In genomic region chr7:8204674-8205377, GRCh38 we compare ENCODE assay signal across 15 cellular contexts. TPM values are rescaled to one million over a fixed set of nuclear protein-coding genes. Genes with fewer than 3 reads are reported as not detected.
"Had no signal": no experiment of that assay in that cellular context is flagged by ENCODE, and none has a peak within 500 bp of the region (broad histone marks: within the 10 kb centered on the region; RNA-seq: fewer than 3 reads in every experiment).

No MANE protein-coding gene starts in this region.

- ATAC-seq: activated T-helper 17 cell treated with anti-CD3 and anti-CD28 coated beads, Interleukin-2, amount 50 U/mL, for 72 hours; naive thymus-derived CD4-positive, alpha-beta T cell; stimulated activated effector memory CD8-positive, alpha-beta T cell treated with anti-CD3 and anti-CD28 coated beads, Interleukin-12 subunit alpha, Interleukin-12 subunit beta, amount 100 ng/mL, for 72 hours had no signal

- H3K27me3 Mint-ChIP-seq: activated T-helper 17 cell treated with anti-CD3 and anti-CD28 coated beads, Interleukin-2, amount 50 U/mL, for 72 hours had no signal

- DNase-seq: activated B cell treated with CpG ODN at 0.5 μM for 24 hours; activated CD4-positive, alpha-beta T cell treated with anti-CD3 and anti-CD28 coated beads, Interleukin-2, amount 10 ng/mL, durations not matched to agents 7 days and 5 days; activated naive CD4-positive, alpha-beta T cell treated with anti-CD3 and anti-CD28 coated beads, Interleukin-2, amount 10 ng/mL, durations not matched to agents 7 days and 5 days; activated T-cell treated with anti-CD3 and anti-CD28 coated beads for 4 hours; caudate nucleus; effector memory CD4-positive, alpha-beta T cell; naive thymus-derived CD4-positive, alpha-beta T cell; right cardiac atrium; transverse colon had no signal

- H3K36me3 Mint-ChIP-seq: activated naive CD4-positive, alpha-beta T cell treated with anti-CD3 and anti-CD28 coated beads, Interleukin-2, amount 10 ng/mL, durations not matched to agents 7 days and 5 days; stimulated activated effector memory CD8-positive, alpha-beta T cell treated with anti-CD3 and anti-CD28 coated beads, Interleukin-12 subunit alpha, Interleukin-12 subunit beta, amount 100 ng/mL, for 72 hours had no signal

- H3K9me3 Mint-ChIP-seq: activated B cell treated with CpG ODN at 0.5 μM for 24 hours; activated CD4-positive, alpha-beta T cell treated with anti-CD3 and anti-CD28 coated beads, Interleukin-2, amount 10 ng/mL, durations not matched to agents 7 days and 5 days; activated naive CD4-positive, alpha-beta T cell treated with anti-CD3 and anti-CD28 coated beads, Interleukin-2, amount 10 ng/mL, durations not matched to agents 7 days and 5 days; activated T-helper 17 cell treated with anti-CD3 and anti-CD28 coated beads, Interleukin-2, amount 50 U/mL, for 72 hours; naive thymus-derived CD4-positive, alpha-beta T cell; stimulated activated effector memory CD8-positive, alpha-beta T cell treated with anti-CD3 and anti-CD28 coated beads, Interleukin-12 subunit alpha, Interleukin-12 subunit beta, amount 100 ng/mL, for 72 hours had no signal

- H3K9me3 ChIP-seq: transverse colon had no signal

- H3K27ac ChIP-seq: epithelial cell of prostate, transverse colon had no signal

- H3K27ac Mint-ChIP-seq: activated B cell treated with CpG ODN at 0.5 μM for 24 hours; activated CD4-positive, alpha-beta T cell treated with anti-CD3 and anti-CD28 coated beads, Interleukin-2, amount 10 ng/mL, durations not matched to agents 7 days and 5 days; activated naive CD4-positive, alpha-beta T cell treated with anti-CD3 and anti-CD28 coated beads, Interleukin-2, amount 10 ng/mL, durations not matched to agents 7 days and 5 days; activated T-helper 17 cell treated with anti-CD3 and anti-CD28 coated beads, Interleukin-2, amount 50 U/mL, for 72 hours; naive thymus-derived CD4-positive, alpha-beta T cell; stimulated activated effector memory CD8-positive, alpha-beta T cell treated with anti-CD3 and anti-CD28 coated beads, Interleukin-12 subunit alpha, Interleukin-12 subunit beta, amount 100 ng/mL, for 72 hours had no signal

- H3K4me3 ChIP-seq: coronary artery, lung, smooth muscle cell, transverse colon had no signal

- H3K4me3 Mint-ChIP-seq: activated B cell treated with CpG ODN at 0.5 μM for 24 hours; activated CD4-positive, alpha-beta T cell treated with anti-CD3 and anti-CD28 coated beads, Interleukin-2, amount 10 ng/mL, durations not matched to agents 7 days and 5 days; activated naive CD4-positive, alpha-beta T cell treated with anti-CD3 and anti-CD28 coated beads, Interleukin-2, amount 10 ng/mL, durations not matched to agents 7 days and 5 days; activated T-helper 17 cell treated with anti-CD3 and anti-CD28 coated beads, Interleukin-2, amount 50 U/mL, for 72 hours; naive thymus-derived CD4-positive, alpha-beta T cell; stimulated activated effector memory CD8-positive, alpha-beta T cell treated with anti-CD3 and anti-CD28 coated beads, Interleukin-12 subunit alpha, Interleukin-12 subunit beta, amount 100 ng/mL, for 72 hours had no signal

- H3K4me1 ChIP-seq: transverse colon had no signal

- H3K36me3 ChIP-seq: transverse colon had no signal

- H3K4me1 Mint-ChIP-seq: activated B cell treated with CpG ODN at 0.5 μM for 24 hours; activated T-helper 17 cell treated with anti-CD3 and anti-CD28 coated beads, Interleukin-2, amount 50 U/mL, for 72 hours had no signal

RNA-seq across cellular contexts. Expression of gene ICA1, which starts 57.1 kb away (rescaled TPM):
- total RNA-seq: activated B cell treated with CpG ODN at 0.5 μM for 24 hours had no signal
